14 cellular contexts compared by ENCODE assay signal in genomic region chr1:236345728-236346127, GRCh38. TPM values are rescaled to one million over a fixed set of nuclear protein-coding genes. Genes with fewer than 3 reads are reported as not detected.
DNase-seq lines count a peak whose midpoint lies in the region; ATAC-seq, FAIRE-seq and TF ChIP-seq lines count a peak whose summit lies in the region.
"Had no signal": no experiment of that assay in that cellular context is flagged by ENCODE, and none has a peak within 500 bp of the region (broad histone marks: within the 10 kb centered on the region; RNA-seq: fewer than 3 reads in every experiment).

No MANE protein-coding gene starts in this region.

- TF ChIP-seq CTCF in K562 (IDR thresholded peaks at IDR 0.05 in 2 of 3, conservative IDR thresholded peaks at IDR 0.05 in 1 of 3; ENCODE audit: insufficient read depth in 2 of 3, low read depth in 1 of 3, low read length in 3 of 3) (peak; percentile 40 to 72 (median 47); a peak in 5 of 6 replicates), neural crest cell (conservative IDR thresholded peaks at IDR 0.05) (peak; percentile 42)

- POLR2A ChIA-PET in K562 (lab: Yijun Ruan, JAX): interaction anchor here (1.2 to 2.0 kb wide), 3 partner anchors 9 to 50 kb away, joined by 3 to 10 read pairs (median 5); no protein-coding TSS in a partner anchor

- no peak overlapping the region for H3K27ac Mint-ChIP-seq in neural crest cell (ENCODE audit: unreplicated experiment)

- TF ChIP-seq RAD21 in K562 (CRISPR knock-in tag; conservative IDR thresholded peaks at IDR 0.05 in 1 of 2, IDR thresholded peaks at IDR 0.05 in 1 of 2): peak; percentile 36 to 66; a peak in 3 of 4 replicates

- DNase-seq in DMS53 (lab: John Stamatoyannopoulos, UW): peak; percentile 38
- DNase-seq in DMS53 treated with DMSO at 0.1 percent for 48 hours (lab: John Stamatoyannopoulos, UW; ENCODE audit: unreplicated experiment): no peak
- peak; percentile 11 for DNase-seq in MV-4-11 (lab: John Stamatoyannopoulos, UW)
- peak in 2 of 4 experiments; percentile 39 to 50 for DNase-seq in K562 (ENCODE audit: extremely low read depth in 1 of 4, low spot score in 3 of 4)
- DNase-seq in neural crest cell (ENCODE audit: low read depth, low spot score): no peak
- no peak for DNase-seq in germinal center (ENCODE audit: low spot score)
- DNase-seq: esophagus squamous epithelium, MM.1S, Right ventricle myocardium superior had no signal

- intact Hi-C loops in K562 (cut with micrococcal nuclease): loop anchor here (5.0 kb wide), 1 partner anchor 238 kb away; no protein-coding TSS in a partner anchor

- no peaks in the 10 kb centered on the region for H3K9me1 ChIP-seq in K562 (ENCODE audit: control insufficient read depth, insufficient read depth, low read length)

- no peaks in the 10 kb centered on the region for H3K79me2 ChIP-seq in K562 (ENCODE audit: control insufficient read depth, insufficient read depth, low read length)

- no peak for TF ChIP-seq POLR2A in K562 (conservative IDR thresholded peaks at IDR 0.05)

- no peak for TF ChIP-seq EP300 in K562 (IDR thresholded peaks at IDR 0.05; ENCODE audit: low read length)

- peak; percentile 55 for ATAC-seq in K562
- ATAC-seq in HG02588 (IDR thresholded peaks at IDR 0.05; ENCODE audit: unreplicated experiment): no peak
- no peak for ATAC-seq in HG03175 (IDR thresholded peaks at IDR 0.05; ENCODE audit: unreplicated experiment)

- no peaks in the 10 kb centered on the region for H3K27me3 Mint-ChIP-seq in neural crest cell (ENCODE audit: low read depth)

- no peaks in the 10 kb centered on the region for H3K36me3 ChIP-seq in K562 (ENCODE audit: control insufficient read depth, insufficient read depth, low read length)
- H3K36me3 ChIP-seq: esophagus squamous epithelium had no signal

- no peaks in the 10 kb centered on the region for H4K20me1 ChIP-seq in K562 (replicated peaks; ENCODE audit: control insufficient read depth, insufficient read depth, low read length)

- WGBS in K562 (ENCODE audit: insufficient coverage, low coverage, missing lambda C conversion rate): 0% methylated on average over 1 of the region's 1 CpG

- no peaks in the 10 kb centered on the region for H3K4me1 Mint-ChIP-seq in neural crest cell

- H3K4me2 ChIP-seq in K562 (ENCODE audit: insufficient read depth, low read length): no peak overlapping the region
- H3K4me2 ChIP-seq: smooth muscle cell had no signal

- peaks cover 21 to 23% of the 10 kb centered on the region in 2 experiments for H3K4me1 ChIP-seq in K562 (replicated peaks in 1 of 2; ENCODE audit: control insufficient read depth in 2 of 2, insufficient read depth in 2 of 2, low read length in 2 of 2)
- H3K4me1 ChIP-seq: esophagus squamous epithelium had no signal

- no peak overlapping the region for H3K9ac ChIP-seq in K562 (ENCODE audit: insufficient read depth in 1 of 2, low read depth in 2 of 2, low read length in 2 of 2)

- H3K9me3 Mint-ChIP-seq in neural crest cell: no peaks in the 10 kb centered on the region

- peak overlapping the region; percentile 22 for H2AFZ ChIP-seq in K562 (ENCODE audit: low read depth, low read length)

- no peak for FAIRE-seq in K562 (lab: Jason Lieb, UNC)
- FAIRE-seq: A204.1 had no signal

- H3K27me3 ChIP-seq in K562 (ENCODE audit: control insufficient read depth in 2 of 2, insufficient read depth in 2 of 2, low read length in 2 of 2): no peaks in the 10 kb centered on the region

- H3K36me3 Mint-ChIP-seq in neural crest cell (ENCODE audit: low read depth): no peaks in the 10 kb centered on the region

- H3K4me3 ChIP-seq in K562: no peak overlapping the region
- H3K4me3 ChIP-seq: esophagus squamous epithelium, lung, smooth muscle cell had no signal

- H3K4me3 Mint-ChIP-seq in neural crest cell: no peak overlapping the region

- in situ Hi-C loops in K562 (cut with MboI): no loop called here

- H3K9me3 ChIP-seq in K562 (replicated peaks; ENCODE audit: control insufficient read depth, insufficient read depth, low read depth, low read length): peaks cover 8% of the 10 kb centered on the region
- H3K9me3 ChIP-seq: esophagus squamous epithelium had no signal

- no TSS peak for BruUV-seq in K562 (replicated peaks; lab: Mats Ljungman, UMichigan)

- CTCF ChIA-PET in K562 (lab: Yijun Ruan, JAX; ENCODE audit: low intra/inter-chr PET ratio): no interaction called here

- no peak overlapping the region for H3K27ac ChIP-seq in K562 (ENCODE audit: extremely low read depth, low read depth, low read length)
- H3K27ac ChIP-seq: esophagus squamous epithelium had no signal

TF ChIP-seq in K562, 482 proteins besides CTCF, POLR2A, EP300 and RAD21:
- 0 out of 2 replicates have a peak, but pooled peaks have one; percentile 21 for TF ChIP-seq PYGO2 (tag; IDR thresholded peaks at IDR 0.05)
- TF ChIP-seq MAZ (CRISPR knock-in tag; conservative IDR thresholded peaks at IDR 0.05 in 1 of 2, IDR thresholded peaks at IDR 0.05 in 1 of 2): 0 out of 4 replicates have a peak, but pooled peaks of 1 of the 2 experiments have one; percentile 38
- peak; percentile 97 for TF ChIP-seq ZNF384 (IDR thresholded peaks at IDR 0.05; ENCODE audit: low read depth, low read length)
- TF ChIP-seq MYC (IDR thresholded peaks at IDR 0.05; ENCODE audit: low read depth, low read length): no peak
- TF ChIP-seq MYC (CRISPR knock-in tag; IDR thresholded peaks at IDR 0.05; ENCODE audit: borderline replicate concordance, low read depth): no peak
- TF ChIP-seq, protein P1, sequence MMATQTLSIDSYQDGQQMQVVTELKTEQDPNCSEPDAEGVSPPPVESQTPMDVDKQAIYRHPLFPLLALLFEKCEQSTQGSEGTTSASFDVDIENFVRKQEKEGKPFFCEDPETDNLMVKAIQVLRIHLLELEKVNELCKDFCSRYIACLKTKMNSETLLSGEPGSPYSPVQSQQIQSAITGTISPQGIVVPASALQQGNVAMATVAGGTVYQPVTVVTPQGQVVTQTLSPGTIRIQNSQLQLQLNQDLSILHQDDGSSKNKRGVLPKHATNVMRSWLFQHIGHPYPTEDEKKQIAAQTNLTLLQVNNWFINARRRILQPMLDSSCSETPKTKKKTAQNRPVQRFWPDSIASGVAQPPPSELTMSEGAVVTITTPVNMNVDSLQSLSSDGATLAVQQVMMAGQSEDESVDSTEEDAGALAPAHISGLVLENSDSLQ (IDR thresholded peaks at IDR 0.05): 0 out of 2 replicates have a peak, but pooled peaks have one; percentile 17
- 0 out of 2 replicates have a peak, but pooled peaks have one; percentile 28 for TF ChIP-seq CXXC5 (CRISPR knock-in tag; IDR thresholded peaks at IDR 0.05)
- no peak for TF ChIP-seq ZNF764 (CRISPR knock-in tag; IDR thresholded peaks at IDR 0.05; ENCODE audit: low read depth)

RNA-seq across cellular contexts. Expression of gene EDARADD, which starts 48.4 kb away (rescaled TPM):
- total RNA-seq in K562 (2011; cell fraction: chromatin; rRNA removed; ENCODE audit: low replicate concordance): 1.1 and 4.5 TPM in 2 replicates
- 1.5 and 4.3 TPM in 2 replicates for total RNA-seq in K562 (2011; cell fraction: nucleolus; rRNA removed)
- total RNA-seq in K562 (2011; cell fraction: nucleoplasm; rRNA removed): 3.6 and 4.0 TPM in 2 replicates
- total RNA-seq in K562 (2014; rRNA removed) (20.6 and 23.1 TPM in 2 replicates), K562 (2014; rRNA removed; fragmentation: Illumina TruSeq; extraction: Trizol) (20.4 and 21.6 TPM in 2 replicates), K562 (2015; rRNA removed; fragmentation: Illumina TruSeq; extraction: Trizol) (29.3 and 32.2 TPM in 2 replicates), K562 (2021) (21.1 and 22.5 TPM in 2 replicates), neural crest cell (3.0 TPM in 2 replicates)
- polyA plus RNA-seq in K562 (2011; rRNA removed) (0.46 and 0.49 TPM in 2 replicates), K562 (2014; fragmentation: Illumina TruSeq; extraction: Trizol) (31.1 and 32.4 TPM in 2 replicates), K562 (2014; fragmentation: Nextera tagmentation; extraction: Ambion mirVana) (1 to 10 TPM; 5.2 to 8.5 TPM), K562 (2014; rRNA removed) (17.8 and 21.5 TPM in 2 replicates)
- 0.25 and 0.43 TPM in 2 replicates for polyA plus RNA-seq in K562 (2011; cell fraction: cytosol; rRNA removed)
- polyA plus RNA-seq in K562 (2011; cell fraction: nucleus; rRNA removed): 0.14 and 0.31 TPM in 2 replicates
- 20.5 and 30.0 TPM in 2 replicates for polyA plus RNA-seq in K562 (2012)
- polyA minus RNA-seq in K562 (2011; rRNA and poly(A)+ RNA removed): 0.56 and 0.72 TPM in 2 replicates
- polyA minus RNA-seq in K562 (2011; cell fraction: cytosol; rRNA and poly(A)+ RNA removed): 0.64 TPM in 1 of 2 replicates, not detected in the other
- polyA minus RNA-seq in K562 (2011; cell fraction: nucleus; rRNA and poly(A)+ RNA removed): 0.40 and 1.3 TPM in 2 replicates

Comparison
In these comparisons a context has a peak if more than half of its experiments do, and no peak if none do; other contexts are left out.
1. DNase-seq: peak in DMS53 (single experiment) and MV-4-11 (single experiment); none in DMS53 treated with DMSO at 0.1 percent for 48 hours (single experiment), neural crest cell (single experiment) and germinal center (single experiment).